In genomic region chr14:25944020-25944419, GRCh38 we compare ENCODE assay signal across 22 cellular contexts.
"Had no signal": no experiment of that assay in that cellular context is flagged by ENCODE, and none has a peak within 500 bp of the region (broad histone marks: within the 10 kb centered on the region; RNA-seq: fewer than 3 reads in every experiment).

No MANE protein-coding gene starts in this region.

- H3K27me3 ChIP-seq: heart right ventricle, upper lobe of left lung had no signal

- H3K4me3 Mint-ChIP-seq: activated B cell treated with CpG ODN at 0.5 μM for 24 hours; activated CD4-positive, alpha-beta memory T cell treated with anti-CD3 and anti-CD28 coated beads for 36 hours; activated CD4-positive, alpha-beta T cell treated with anti-CD3 and anti-CD28 coated beads for 36 hours; activated naive CD4-positive, alpha-beta T cell treated with anti-CD3 and anti-CD28 coated beads for 36 hours; nephron progenitor cell had no signal

- H3K36me3 ChIP-seq: heart right ventricle, prostate gland, upper lobe of left lung had no signal

- H3K27ac ChIP-seq: epithelial cell of prostate, heart right ventricle, prostate gland, upper lobe of left lung had no signal

- H3K4me1 ChIP-seq: heart right ventricle, prostate gland, upper lobe of left lung had no signal

- H3K27me3 Mint-ChIP-seq: activated B cell treated with CpG ODN at 0.5 μM for 24 hours; activated CD4-positive, alpha-beta memory T cell treated with anti-CD3 and anti-CD28 coated beads for 36 hours; activated CD4-positive, alpha-beta T cell treated with anti-CD3 and anti-CD28 coated beads for 36 hours had no signal

- H3K4me3 ChIP-seq: heart right ventricle, mucosa of descending colon, prostate gland, upper lobe of left lung had no signal

- DNase-seq: activated B cell treated with CpG ODN at 0.5 μM for 24 hours; activated CD4-positive, alpha-beta memory T cell treated with anti-CD3 and anti-CD28 coated beads for 36 hours; activated CD4-positive, alpha-beta T cell treated with anti-CD3 and anti-CD28 coated beads for 36 hours; activated effector memory CD4-positive, alpha-beta T cell treated with Interleukin-2 at 50 U/mL for 16 hours; activated naive CD4-positive, alpha-beta T cell treated with anti-CD3 and anti-CD28 coated beads for 36 hours; activated T-cell treated with anti-CD3 and anti-CD28 coated beads, Interleukin-2, amount 50 U/mL, for 48 hours; amygdala; cerebellar nuclear complex; cortex of kidney; heart right ventricle; islet precursor cell; left cardiac atrium; mesenchymal stem cell; mucosa of descending colon; nephron progenitor cell; stimulated activated CD4-positive, alpha-beta T cell treated with anti-CD3 and anti-CD28 coated beads, Interleukin-4, amount 100 ng/mL, for 24 hours; stimulated activated naive CD4-positive, alpha-beta T cell treated with Interleukin-2 at 50 U/mL for 16 hours; T-helper 1 cell; T-helper 9 cell; upper lobe of left lung had no signal

- H3K9me3 ChIP-seq: mucosa of descending colon, prostate gland, upper lobe of left lung had no signal

- H3K4me1 Mint-ChIP-seq: activated B cell treated with CpG ODN at 0.5 μM for 24 hours; activated CD4-positive, alpha-beta T cell treated with anti-CD3 and anti-CD28 coated beads for 36 hours; nephron progenitor cell had no signal

- H3K36me3 Mint-ChIP-seq: activated CD4-positive, alpha-beta memory T cell treated with anti-CD3 and anti-CD28 coated beads for 36 hours had no signal

- H3K9me3 Mint-ChIP-seq: nephron progenitor cell had no signal

- H3K27ac Mint-ChIP-seq: activated B cell treated with CpG ODN at 0.5 μM for 24 hours; activated CD4-positive, alpha-beta memory T cell treated with anti-CD3 and anti-CD28 coated beads for 36 hours; activated CD4-positive, alpha-beta T cell treated with anti-CD3 and anti-CD28 coated beads for 36 hours; activated naive CD4-positive, alpha-beta T cell treated with anti-CD3 and anti-CD28 coated beads for 36 hours; nephron progenitor cell had no signal
